Comparison of ENCODE assay signal across 12 cellular contexts in the genomic region with DNA sequence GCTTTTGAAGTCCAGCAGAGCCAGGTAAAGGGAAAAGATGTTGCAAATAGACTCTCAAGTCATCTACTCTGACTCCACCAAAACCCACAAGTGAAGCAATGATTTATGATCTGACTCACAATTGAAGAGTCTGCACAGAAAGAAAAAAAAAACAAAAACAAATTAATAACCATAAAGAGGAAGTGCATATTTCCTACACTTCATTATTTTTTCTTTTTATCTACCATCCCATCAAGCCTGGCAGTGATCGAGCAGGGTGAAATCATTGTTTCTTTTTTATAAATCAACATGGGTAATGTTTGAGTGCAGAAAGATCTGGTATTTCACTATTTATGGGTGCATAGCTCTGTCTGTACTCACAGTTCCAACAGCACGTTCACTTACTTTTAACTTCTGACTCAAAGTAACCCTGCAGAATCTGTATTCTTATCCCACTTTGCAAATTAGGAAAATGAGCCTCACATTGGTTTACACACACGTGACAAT.
DNase-seq lines count a peak whose midpoint lies in the region; ATAC-seq and TF ChIP-seq lines count a peak whose summit lies in the region.
"Had no signal": no experiment of that assay in that cellular context is flagged by ENCODE, and none has a peak within 500 bp of the region (broad histone marks: within the 10 kb centered on the region; RNA-seq: fewer than 3 reads in every experiment).

No MANE protein-coding gene starts in this region.

- H3F3A ChIP-seq in GM23248 (ENCODE audit: insufficient read depth), result peaks cover 38% of the 10 kb centered on the region
- peaks cover 34% of the 10 kb centered on the region for H3F3A ChIP-seq in PC-9 (ENCODE audit: insufficient read depth, low read depth)

- TF ChIP-seq EP300 in sigmoid colon (IDR thresholded peaks at IDR 0.05), result no peak

- peak overlapping the region; percentile 26; the same call in 1 of the 2 replicates for H3K9ac ChIP-seq in GM23248

- peak overlapping the region; percentile 40 for H3K4me2 ChIP-seq in GM23248 (ENCODE audit: unreplicated experiment)
- H3K4me2 ChIP-seq in PC-9, result peak overlapping the region; percentile 62

- in situ Hi-C loops in GM23248 (cut with MboI), result loop anchor here (10.0 kb wide), 1 partner anchor 332 kb away; no protein-coding TSS in a partner anchor

- H3K27ac ChIP-seq in GM23248 (peak overlapping the region; percentile 80), PC-9 (peak overlapping the region; percentile 74), sigmoid colon (peak overlapping the region; percentile 52 to 83 (median 63))
- H3K27ac ChIP-seq in naive thymus-derived CD4-positive, alpha-beta T cell (ENCODE audit: low read depth, low read length), result no peak overlapping the region

- H3K4me1 ChIP-seq in GM23248 (ENCODE audit: insufficient read depth) (peaks cover 51% of the 10 kb centered on the region), PC-9 (replicated peaks; ENCODE audit: insufficient read depth) (peaks cover 41% of the 10 kb centered on the region), sigmoid colon (peaks cover 0 to 40% (median 35%) of the 10 kb centered on the region in 4 donors)
- no peaks in the 10 kb centered on the region for H3K4me1 ChIP-seq in naive thymus-derived CD4-positive, alpha-beta T cell (ENCODE audit: control insufficient read depth in 2 of 2, insufficient read depth in 2 of 2, low read length in 2 of 2)

- no peaks in the 10 kb centered on the region for H3K36me3 Mint-ChIP-seq in naive thymus-derived CD4-positive, alpha-beta T cell
- H3K36me3 Mint-ChIP-seq: activated naive CD4-positive, alpha-beta T cell treated with anti-CD3 and anti-CD28 coated beads, Interleukin-2, amount 50 U/mL, for 72 hours had no signal

- H3K4me3 ChIP-seq in GM23248 (no peak overlapping the region), PC-9 (peak overlapping the region; percentile 23; the same call in 1 of the 2 replicates), sigmoid colon (no peak overlapping the region)
- H3K4me3 ChIP-seq in naive thymus-derived CD4-positive, alpha-beta T cell (ENCODE audit: low read length), result no peak overlapping the region
- H3K4me3 ChIP-seq: lung had no signal

- H3K27me3 ChIP-seq in GM23248 (replicated peaks; ENCODE audit: insufficient read depth) (no peaks in the 10 kb centered on the region), PC-9 (ENCODE audit: insufficient read depth, low read depth) (no peaks in the 10 kb centered on the region), sigmoid colon (no peaks in the 10 kb centered on the region)
- no peaks in the 10 kb centered on the region for H3K27me3 ChIP-seq in naive thymus-derived CD4-positive, alpha-beta T cell (ENCODE audit: control insufficient read depth in 2 of 2, insufficient read depth in 2 of 2, low read length in 2 of 2)

- DNase-seq in GM23248 (peak; percentile 90), PC-9 (peak; percentile 32 to 96), fibroblast of gingiva (ENCODE audit: low read depth) (peak; percentile 57), sigmoid colon (no peak), mucosa of gallbladder (ENCODE audit: low spot score) (no peak), ecto neural progenitor cell (ENCODE audit: low spot score) (no peak)
- no peak for DNase-seq in naive thymus-derived CD4-positive, alpha-beta T cell
- DNase-seq: activated CD4-positive, alpha-beta T cell treated with anti-CD3 and anti-CD28 coated beads for 36 hours; NCI-H1436 treated with DMSO at 0.1 percent for 48 hours had no signal

- CTCF ChIA-PET in PC-9 (lab: Charles Lee), result interaction anchor here (1.0 kb wide), 1 partner anchor 101 kb away, joined by 3 read pairs; no protein-coding TSS in a partner anchor
- CTCF ChIA-PET in naive thymus-derived CD4-positive, alpha-beta T cell (lab: Charles Lee), result no interaction called here

- peaks cover 0 to 2% (median 0%) of the 10 kb centered on the region in 7 donors for H3K4me1 Mint-ChIP-seq in naive thymus-derived CD4-positive, alpha-beta T cell
- H3K4me1 Mint-ChIP-seq: activated CD4-positive, alpha-beta T cell treated with anti-CD3 and anti-CD28 coated beads for 36 hours had no signal

- ATAC-seq in GM21528 (IDR thresholded peaks at IDR 0.05; ENCODE audit: low FRiP score, unreplicated experiment), result no peak
- ATAC-seq in naive thymus-derived CD4-positive, alpha-beta T cell, result no peak
- ATAC-seq: activated CD4-positive, alpha-beta T cell treated with anti-CD3 and anti-CD28 coated beads for 36 hours; activated naive CD4-positive, alpha-beta T cell treated with anti-CD3 and anti-CD28 coated beads, Interleukin-2, amount 50 U/mL, for 72 hours had no signal

- peaks cover 0 to 4% (median 0%) of the 10 kb centered on the region in 5 donors for H3K27me3 Mint-ChIP-seq in naive thymus-derived CD4-positive, alpha-beta T cell
- H3K27me3 Mint-ChIP-seq: activated CD4-positive, alpha-beta T cell treated with anti-CD3 and anti-CD28 coated beads for 36 hours had no signal

- intact Hi-C loops in PC-9 (cut with micrococcal nuclease; ENCODE audit: unreplicated experiment), result loop anchor here (1.0 to 5.0 kb wide), 8 partner anchors 34 to 830 kb away; no protein-coding TSS in a partner anchor
- intact Hi-C loops in sigmoid colon (cut with DNase I), result no loop called here
- intact Hi-C loops in naive thymus-derived CD4-positive, alpha-beta T cell (cut with micrococcal nuclease), result no loop called here

- no peak overlapping the region for H3K4me3 Mint-ChIP-seq in naive thymus-derived CD4-positive, alpha-beta T cell
- H3K4me3 Mint-ChIP-seq: activated CD4-positive, alpha-beta T cell treated with anti-CD3 and anti-CD28 coated beads for 36 hours had no signal

- no peak for TF ChIP-seq CTCF in PC-9 (conservative IDR thresholded peaks at IDR 0.05)
- no peak for TF ChIP-seq CTCF in sigmoid colon (IDR thresholded peaks at IDR 0.05)

- WGBS in GM23248 (ENCODE audit: low coverage in 1 of 2, low lambda C conversion rate in 2 of 2, missing lambda C conversion rate in 2 of 2), 2 experiments, result 0 to 1% methylated on average over 3 of the region's 3 CpGs
- 46 to 72% methylated on average over 3 of the region's 3 CpGs for WGBS in sigmoid colon, 2 donors

- H3K9me3 ChIP-seq in GM23248 (ENCODE audit: low read depth) (no peaks in the 10 kb centered on the region), PC-9 (ENCODE audit: insufficient read depth, low read depth) (peaks cover 15% of the 10 kb centered on the region), sigmoid colon (no peaks in the 10 kb centered on the region)
- H3K9me3 ChIP-seq in naive thymus-derived CD4-positive, alpha-beta T cell (ENCODE audit: control insufficient read depth in 2 of 3, low read length in 3 of 3), result no peaks in the 10 kb centered on the region

- no peak for TF ChIP-seq POLR2A in sigmoid colon (IDR thresholded peaks at IDR 0.05)

- H3K36me3 ChIP-seq in GM23248 (ENCODE audit: low read depth) (no peaks in the 10 kb centered on the region), PC-9 (ENCODE audit: low read depth) (no peaks in the 10 kb centered on the region), sigmoid colon (no peaks in the 10 kb centered on the region)
- no peaks in the 10 kb centered on the region for H3K36me3 ChIP-seq in naive thymus-derived CD4-positive, alpha-beta T cell (ENCODE audit: control insufficient read depth in 2 of 3, insufficient read depth in 3 of 3, low read length in 3 of 3)

- H4K20me1 ChIP-seq in GM23248 (ENCODE audit: insufficient read depth) (no peaks in the 10 kb centered on the region), PC-9 (ENCODE audit: insufficient read depth) (no peaks in the 10 kb centered on the region)

- no peak overlapping the region for H2AFZ ChIP-seq in GM23248
- no peak overlapping the region for H2AFZ ChIP-seq in PC-9

- H3K9me2 ChIP-seq in GM23248 (ENCODE audit: insufficient read depth) (no peaks in the 10 kb centered on the region), PC-9 (ENCODE audit: insufficient read depth) (no peaks in the 10 kb centered on the region)

- POLR2A ChIA-PET in PC-9 (lab: Charles Lee; ENCODE audit: unreplicated experiment), result interaction anchor here (0.7 kb wide), 2 partner anchors 185 to 598 kb away, joined by 7 to 10 read pairs; no protein-coding TSS in a partner anchor
- POLR2A ChIA-PET in naive thymus-derived CD4-positive, alpha-beta T cell (lab: Charles Lee), result no interaction called here

- H3K79me2 ChIP-seq in GM23248 (ENCODE audit: insufficient read depth) (no peaks in the 10 kb centered on the region), PC-9 (ENCODE audit: low read depth) (no peaks in the 10 kb centered on the region)

- H3K27ac Mint-ChIP-seq in naive thymus-derived CD4-positive, alpha-beta T cell, result no peak overlapping the region
- H3K27ac Mint-ChIP-seq: activated CD4-positive, alpha-beta T cell treated with anti-CD3 and anti-CD28 coated beads for 36 hours; activated naive CD4-positive, alpha-beta T cell treated with anti-CD3 and anti-CD28 coated beads, Interleukin-2, amount 50 U/mL, for 72 hours had no signal

- BruUV-seq in PC-9 (replicated peaks; lab: Mats Ljungman, UMichigan), result no TSS peak

- peaks cover 0 to 11% (median 5%) of the 10 kb centered on the region in 11 donors for H3K9me3 Mint-ChIP-seq in naive thymus-derived CD4-positive, alpha-beta T cell

Comparison
In these comparisons a context has a peak if more than half of its experiments do, and no peak if none do; other contexts are left out.
1. DNase-seq: peak in GM23248 (single experiment), PC-9 (2 of 2) and fibroblast of gingiva (single experiment); none in sigmoid colon (single experiment), naive thymus-derived CD4-positive, alpha-beta T cell (0 of 9), mucosa of gallbladder (single experiment) and ecto neural progenitor cell (single experiment).